ENCODE assay signal across 8 cellular contexts in genomic region chr19:55675661-55676354, GRCh38. TPM values are rescaled to one million over a fixed set of nuclear protein-coding genes. Genes with fewer than 3 reads are reported as not detected.
A peak's percentile ranks its signal among the peaks of the same experiment; 100 is the strongest.
DNase-seq lines count a peak whose midpoint lies in the region; ATAC-seq and TF ChIP-seq lines count a peak whose summit lies in the region.

No MANE protein-coding gene starts in this region.

- 10 to 11% methylated on average over 16 of the region's 16 CpGs for WGBS in lower leg skin, 2 donors
- 12 to 14% methylated on average over 16 of the region's 16 CpGs for WGBS in upper lobe of left lung, 2 donors

- peak overlapping the region; percentile 91 for H3K27ac Mint-ChIP-seq in activated naive CD4-positive, alpha-beta T cell treated with anti-CD3 and anti-CD28 coated beads for 36 hours

- peaks cover 69% of the 10 kb centered on the region for H3K4me1 Mint-ChIP-seq in activated naive CD4-positive, alpha-beta T cell treated with anti-CD3 and anti-CD28 coated beads for 36 hours (ENCODE audit: low read depth)

- no peaks in the 10 kb centered on the region for H3K27me3 Mint-ChIP-seq in activated naive CD4-positive, alpha-beta T cell treated with anti-CD3 and anti-CD28 coated beads for 36 hours (ENCODE audit: low read depth)

- H3K4me1 ChIP-seq in upper lobe of left lung = peaks cover 36 to 76% (median 48%) of the 10 kb centered on the region in 4 donors

- H3K36me3 Mint-ChIP-seq in activated naive CD4-positive, alpha-beta T cell treated with anti-CD3 and anti-CD28 coated beads for 36 hours (ENCODE audit: low read depth) = peaks cover 26% of the 10 kb centered on the region

- no peaks in the 10 kb centered on the region for H3K9me3 ChIP-seq in upper lobe of left lung

- CTCF ChIA-PET in activated naive CD4-positive, alpha-beta T cell treated with anti-CD3 and anti-CD28 coated beads for 36 hours (lab: Charles Lee) = no interaction called here

- peaks cover 14 to 51% (median 40%) of the 10 kb centered on the region in 4 donors for H3K36me3 ChIP-seq in upper lobe of left lung

- H3K27ac ChIP-seq in upper lobe of left lung = peak overlapping the region; percentile 86 to 98 (median 91)

- DNase-seq in activated naive CD4-positive, alpha-beta T cell treated with anti-CD3 and anti-CD28 coated beads for 36 hours = no peak
- no peak for DNase-seq in activated naive CD4-positive, alpha-beta T cell treated with anti-CD3 and anti-CD28 coated beads, Interleukin-2, amount 50 U/mL, for 16 hours
- DNase-seq in astrocyte of the cerebellum (ENCODE audit: low read depth) (no peak), lower leg skin (ENCODE audit: low spot score in 2 of 2) (no peak), upper lobe of left lung (no peak), OCI-M2 (lab: John Stamatoyannopoulos, UW; ENCODE audit: unreplicated experiment) (no peak), SKM-1 (lab: John Stamatoyannopoulos, UW; ENCODE audit: unreplicated experiment) (no peak)
- DNase-seq in stimulated activated CD4-positive, alpha-beta T cell treated with anti-CD3 and anti-CD28 coated beads, Interleukin-4, amount 100 ng/mL, for 1 hour = no peak

- no peaks in the 10 kb centered on the region for H3K9me3 Mint-ChIP-seq in activated naive CD4-positive, alpha-beta T cell treated with anti-CD3 and anti-CD28 coated beads for 36 hours

- TF ChIP-seq EP300 in upper lobe of left lung (IDR thresholded peaks at IDR 0.05) = no peak

- no peak for TF ChIP-seq CTCF in astrocyte of the cerebellum (IDR thresholded peaks at IDR 0.05; ENCODE audit: low read depth, low read length, missing control alignments)
- TF ChIP-seq CTCF in lower leg skin (IDR thresholded peaks at IDR 0.05) = no peak
- no peak for TF ChIP-seq CTCF in upper lobe of left lung (IDR thresholded peaks at IDR 0.05)

- in situ Hi-C loops in astrocyte of the cerebellum (cut with HindIII; ENCODE audit: low sequenced_read_pairs) = no loop called here

- intact Hi-C loops in activated naive CD4-positive, alpha-beta T cell treated with anti-CD3 and anti-CD28 coated beads for 36 hours (cut with micrococcal nuclease) = loop anchor here (1.0 to 2.0 kb wide), 2 partner anchors 21 to 41 kb away; partner anchors contain the start of gene U2AF2
- intact Hi-C loops in lower leg skin (cut with DNase I; ENCODE audit: low total_unique reads) = no loop called here

- H3K4me3 ChIP-seq in astrocyte of the cerebellum (ENCODE audit: low read depth, low read length) (peak overlapping the region; percentile 59), lower leg skin (ENCODE audit: low read depth, poor library complexity, severe bottlenecking) (peak overlapping the region; percentile 97), upper lobe of left lung (peak overlapping the region; percentile 69 to 99 (median 89))

- H3K27me3 ChIP-seq in upper lobe of left lung = no peaks in the 10 kb centered on the region

- H3K4me3 Mint-ChIP-seq in activated naive CD4-positive, alpha-beta T cell treated with anti-CD3 and anti-CD28 coated beads for 36 hours = peak overlapping the region; percentile 99

- TF ChIP-seq POLR2A in lower leg skin (IDR thresholded peaks at IDR 0.05) (no peak), upper lobe of left lung (IDR thresholded peaks at IDR 0.05) (no peak)

- ATAC-seq in upper lobe of left lung (ENCODE audit: low FRiP score in 2 of 2) = no peak

RNA-seq across cellular contexts. Expression of gene EPN1, which starts 0.8 kb away (rescaled TPM):
- 10 to 100 TPM; 23.4 TPM for total RNA-seq in activated naive CD4-positive, alpha-beta T cell treated with anti-CD3 and anti-CD28 coated beads for 36 hours
- 100 to 1,000 TPM in 3 of 4 donors, 10 to 100 TPM in 1; 81.2 to 189 (median 120) TPM for total RNA-seq in lower leg skin
- 100 to 1,000 TPM in 4 of 6 donors, 10 to 100 TPM in 2; 59.7 to 357 (median 126) TPM for total RNA-seq in upper lobe of left lung

RNA-seq across cellular contexts. Expression of gene U2AF2, which starts 21.0 kb away (rescaled TPM):
- 100 to 1,000 TPM; 285 to 293 TPM for total RNA-seq in activated naive CD4-positive, alpha-beta T cell treated with anti-CD3 and anti-CD28 coated beads for 36 hours
- total RNA-seq in lower leg skin = 100 to 1,000 TPM in 3 of 4 donors, 10 to 100 TPM in 1; 78.8 to 149 (median 106) TPM
- total RNA-seq in upper lobe of left lung = 100 to 1,000 TPM in 4 of 6 donors, 10 to 100 TPM in 2; 57.7 to 294 (median 157) TPM

RNA-seq across cellular contexts. Expression of gene CCDC106, which starts 27.8 kb away (rescaled TPM):
- total RNA-seq in activated naive CD4-positive, alpha-beta T cell treated with anti-CD3 and anti-CD28 coated beads for 36 hours = 1 to 10 TPM; 4.2 to 4.4 TPM
- total RNA-seq in lower leg skin (10 to 100 TPM in 1 of 4 donors, 1 to 10 TPM in 3; 7.9 to 10.4 (median 8.5) TPM), upper lobe of left lung (10 to 100 TPM; 15.3 to 44.0 (median 17.1) TPM)

RNA-seq across cellular contexts. Expression of gene ZNF581, which starts 32.4 kb away (rescaled TPM):
- 10 to 100 TPM; 18.0 to 20.7 TPM for total RNA-seq in activated naive CD4-positive, alpha-beta T cell treated with anti-CD3 and anti-CD28 coated beads for 36 hours
- 10 to 100 TPM; 20.1 to 27.3 (median 22.8) TPM for total RNA-seq in lower leg skin
- total RNA-seq in upper lobe of left lung = 10 to 100 TPM; 15.6 to 38.8 (median 21.9) TPM

RNA-seq across cellular contexts. Expression of gene ZNF580, which starts 35.0 kb away (rescaled TPM):
- total RNA-seq in activated naive CD4-positive, alpha-beta T cell treated with anti-CD3 and anti-CD28 coated beads for 36 hours = 10 to 100 TPM; 18.1 to 18.7 TPM
- total RNA-seq in lower leg skin (10 to 100 TPM; 14.1 to 38.0 (median 22.9) TPM), upper lobe of left lung (10 to 100 TPM; 28.1 to 84.1 (median 38.0) TPM)
